8 cellular contexts compared by ENCODE assay signal in genomic region chr15:34038404-34039179, GRCh38. TPM values are rescaled to one million over a fixed set of nuclear protein-coding genes. Genes with fewer than 3 reads are reported as not detected.
DNase-seq lines count a peak whose midpoint lies in the region.

No MANE protein-coding gene starts in this region.

- H3K4me2 ChIP-seq in GM23248 (ENCODE audit: unreplicated experiment) (peak overlapping the region; percentile 93), Karpas-422 (ENCODE audit: low read depth, low read length, poor library complexity, severe bottlenecking) (peak overlapping the region; percentile 99)

- H3K27ac Mint-ChIP-seq in activated naive CD4-positive, alpha-beta T cell treated with anti-CD3 and anti-CD28 coated beads for 36 hours = peak overlapping the region; percentile 92

- WGBS in GM23248 (ENCODE audit: low coverage in 1 of 2, low lambda C conversion rate in 2 of 2, missing lambda C conversion rate in 2 of 2), 2 experiments = 1% methylated on average over 32 to 84 of the region's 112 CpGs

- peaks cover 17% of the 10 kb centered on the region for H3K4me1 Mint-ChIP-seq in activated naive CD4-positive, alpha-beta T cell treated with anti-CD3 and anti-CD28 coated beads for 36 hours (ENCODE audit: low read depth)

- CTCF ChIA-PET in activated naive CD4-positive, alpha-beta T cell treated with anti-CD3 and anti-CD28 coated beads for 36 hours (lab: Charles Lee) = interaction anchor here (1.0 to 1.3 kb wide), 2 partner anchors 19 to 24 kb away, joined by 3 to 4 read pairs; no protein-coding TSS in a partner anchor

- no peaks in the 10 kb centered on the region for H3K9me3 Mint-ChIP-seq in activated naive CD4-positive, alpha-beta T cell treated with anti-CD3 and anti-CD28 coated beads for 36 hours

- H4K20me1 ChIP-seq in GM23248 (ENCODE audit: insufficient read depth) (no peaks in the 10 kb centered on the region), Karpas-422 (ENCODE audit: insufficient read depth, low read depth, low read length) (no peaks in the 10 kb centered on the region)

- peaks cover 5% of the 10 kb centered on the region for H3F3A ChIP-seq in GM23248 (ENCODE audit: insufficient read depth)

- H3K9me3 ChIP-seq in ES-I3 (ENCODE audit: control insufficient read depth, insufficient read depth, low read length) (no peaks in the 10 kb centered on the region), GM23248 (ENCODE audit: low read depth) (no peaks in the 10 kb centered on the region), Karpas-422 (ENCODE audit: low read length) (no peaks in the 10 kb centered on the region), SJSA1 (replicated peaks) (peaks cover 8% of the 10 kb centered on the region; the same call in 1 of the 2 replicates)

- in situ Hi-C loops in GM23248 (cut with MboI) = no loop called here

- no peaks in the 10 kb centered on the region for H3K27me3 ChIP-seq in GM23248 (replicated peaks; ENCODE audit: insufficient read depth)
- H3K27me3 ChIP-seq in Karpas-422 (ENCODE audit: low read length) = no peaks in the 10 kb centered on the region
- H3K27me3 ChIP-seq in SJSA1 (replicated peaks) = no peaks in the 10 kb centered on the region

- H3K4me3 ChIP-seq in GM23248 = peak overlapping the region; percentile 99
- peak overlapping the region; percentile 89 for H3K4me3 ChIP-seq in Karpas-422 (ENCODE audit: low read length)
- peak overlapping the region; percentile 90 for H3K4me3 ChIP-seq in SJSA1

- H3K79me2 ChIP-seq in GM23248 (ENCODE audit: insufficient read depth) (peaks cover 44% of the 10 kb centered on the region), Karpas-422 (ENCODE audit: low read length) (no peaks in the 10 kb centered on the region)

- no peaks in the 10 kb centered on the region for H3K36me3 ChIP-seq in ES-I3 (ENCODE audit: insufficient read depth, low read length)
- H3K36me3 ChIP-seq in GM23248 (ENCODE audit: low read depth) = no peaks in the 10 kb centered on the region
- H3K36me3 ChIP-seq in Karpas-422 (ENCODE audit: insufficient read depth, low read length) = no peaks in the 10 kb centered on the region
- H3K36me3 ChIP-seq in SJSA1 = peaks cover 10% of the 10 kb centered on the region

- DNase-seq in GM23248 (peak; percentile 89), Karpas-422 (peak; percentile 91), SJSA1 (ENCODE audit: low read depth in 1 of 2, low spot score in 2 of 2) (peak; percentile 77 to 79), germinal center (ENCODE audit: low spot score) (peak; percentile 76), occipital lobe (lab: John Stamatoyannopoulos, UW) (peak; percentile 65)
- DNase-seq in activated naive CD4-positive, alpha-beta T cell treated with anti-CD3 and anti-CD28 coated beads for 36 hours = peak; percentile 70

- peak overlapping the region; percentile 98 for H2AFZ ChIP-seq in GM23248
- peak overlapping the region; percentile 99 for H2AFZ ChIP-seq in Karpas-422 (ENCODE audit: low read length)

- no peaks in the 10 kb centered on the region for H3K27me3 Mint-ChIP-seq in activated naive CD4-positive, alpha-beta T cell treated with anti-CD3 and anti-CD28 coated beads for 36 hours (ENCODE audit: low read depth)

- peak overlapping the region; percentile 92 for H3K4me3 Mint-ChIP-seq in activated naive CD4-positive, alpha-beta T cell treated with anti-CD3 and anti-CD28 coated beads for 36 hours

- H3K27ac ChIP-seq in GM23248 (peak overlapping the region; percentile 81), Karpas-422 (ENCODE audit: low read length) (no peak overlapping the region), SJSA1 (peak overlapping the region; percentile 95), temporal lobe (ENCODE audit: low read depth, low read length) (peak overlapping the region; percentile 52)

- H3K9me2 ChIP-seq in GM23248 (ENCODE audit: insufficient read depth) = no peaks in the 10 kb centered on the region
- H3K9me2 ChIP-seq in Karpas-422 (replicated peaks; ENCODE audit: insufficient read depth, low read length) = no peaks in the 10 kb centered on the region

- intact Hi-C loops in activated naive CD4-positive, alpha-beta T cell treated with anti-CD3 and anti-CD28 coated beads for 36 hours (cut with micrococcal nuclease) = loop anchor here (1.0 to 5.0 kb wide), 8 partner anchors 63 to 1509 kb away; partner anchors contain the start of genes DPH6, EMC7 and ZNF770

- H3K9ac ChIP-seq in ES-I3 (ENCODE audit: low read depth, low read length) (peak overlapping the region; percentile 73), GM23248 (peak overlapping the region; percentile 92), Karpas-422 (ENCODE audit: low read length) (peak overlapping the region; percentile 82)

- H3K36me3 Mint-ChIP-seq in activated naive CD4-positive, alpha-beta T cell treated with anti-CD3 and anti-CD28 coated beads for 36 hours (ENCODE audit: low read depth) = no peaks in the 10 kb centered on the region

- H3K4me1 ChIP-seq in ES-I3 (ENCODE audit: insufficient read depth, low read length) (peaks cover 6% of the 10 kb centered on the region), GM23248 (ENCODE audit: insufficient read depth) (peaks cover 19% of the 10 kb centered on the region; the same call in 1 of the 2 replicates), Karpas-422 (ENCODE audit: low read length) (peaks cover 18% of the 10 kb centered on the region), SJSA1 (replicated peaks) (peaks cover 18% of the 10 kb centered on the region)

RNA-seq across cellular contexts. Expression of gene AVEN, which starts 0.4 kb away (rescaled TPM):
- 27.0 and 34.3 TPM in 2 replicates for total RNA-seq in GM23248 (2014; rRNA removed; shearing (Covaris generic))
- polyA plus RNA-seq in GM23248 (2016; fragmentation: Nextera tagmentation; extraction: Ambion mirVana) = 18.2 and 18.8 TPM in 2 replicates
- total RNA-seq in Karpas-422 (2014; rRNA removed; shearing (Covaris generic); ENCODE audit: low replicate concordance) = 4.6 and 11.1 TPM in 2 replicates
- total RNA-seq in SJSA1 (2014; rRNA removed; shearing (Covaris generic)) = 62.7 and 77.4 TPM in 2 replicates
- total RNA-seq in activated naive CD4-positive, alpha-beta T cell treated with anti-CD3 and anti-CD28 coated beads for 36 hours = 10 to 100 TPM; 13.3 to 13.9 TPM
- total RNA-seq in occipital lobe = 8.0 TPM
- 5.7 TPM for total RNA-seq in temporal lobe
